ENCODE assay signal across 8 cellular contexts in the genomic region with DNA sequence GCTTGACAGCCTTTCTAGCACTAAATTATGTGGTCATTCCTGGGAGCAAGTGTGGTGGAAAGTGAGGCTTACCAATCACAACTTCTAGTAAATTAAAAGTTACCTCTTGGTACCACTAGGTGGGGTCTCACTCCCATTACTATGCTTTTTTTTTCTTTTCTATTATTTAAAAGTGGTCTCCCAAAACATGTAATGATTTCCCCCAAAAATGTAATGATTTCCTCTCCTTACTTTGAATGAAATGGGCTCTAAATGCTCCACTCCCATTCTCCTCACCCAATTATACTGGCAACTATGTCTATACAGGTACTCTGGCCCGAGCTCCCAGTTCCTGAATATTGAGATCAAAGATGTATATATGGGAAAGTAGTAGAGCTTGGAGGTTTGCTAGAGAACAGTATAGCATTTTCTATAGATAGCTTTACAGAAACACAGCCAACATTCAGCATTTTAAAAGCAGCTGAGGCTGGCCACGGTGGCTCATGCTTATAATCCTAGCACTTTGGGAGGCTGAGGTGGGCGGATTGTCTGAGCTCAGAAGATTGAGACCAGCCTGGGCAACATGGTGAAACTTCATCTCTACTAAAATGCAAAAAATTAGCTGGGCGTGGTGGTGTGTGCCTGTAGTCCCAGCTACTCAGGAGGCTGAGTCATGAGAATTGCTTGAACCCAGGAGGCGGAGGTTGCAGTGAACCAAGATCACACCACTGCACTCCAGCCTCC.
DNase-seq lines count a peak whose midpoint lies in the region; ATAC-seq and TF ChIP-seq lines count a peak whose summit lies in the region.

No MANE protein-coding gene starts in this region.

- peaks cover 0 to 36% (median 0%) of the 10 kb centered on the region in 3 donors for H3K36me3 ChIP-seq in Peyer's patch

- H3K27me3 ChIP-seq in Peyer's patch: no peaks in the 10 kb centered on the region

- H3K4me3 ChIP-seq in Peyer's patch: no peak overlapping the region
- H3K4me3 ChIP-seq in fibroblast of villous mesenchyme (ENCODE audit: low read depth, low read length): no peak overlapping the region

- in situ Hi-C loops in ACHN (cut with HindIII; ENCODE audit: low pct_ligation_motif_present, low pct_unique_long_range_greater_than_20kb, low sequenced_read_pairs): no loop called here

- no peaks in the 10 kb centered on the region for H3K9me3 ChIP-seq in Peyer's patch

- TF ChIP-seq POLR2A in Peyer's patch (IDR thresholded peaks at IDR 0.05): no peak

- CTCF ChIA-PET in GM10248 (lab: Yijun Ruan, JAX): interaction anchor here (0.8 to 2.7 kb wide), 11 partner anchors 9 to 476 kb away, joined by 3 to 23 read pairs (median 3); no protein-coding TSS in a partner anchor

- no peak for ATAC-seq in GM18502 (IDR thresholded peaks at IDR 0.05; ENCODE audit: poor library complexity, unreplicated experiment)

- DNase-seq in ACHN: peak; percentile 47
- DNase-seq in GM10248 (ENCODE audit: extremely low spot score): no peak
- DNase-seq in Peyer's patch: no peak
- DNase-seq in fibroblast of villous mesenchyme (ENCODE audit: low read depth): peak; percentile 34
- DNase-seq in stimulated activated CD8-positive, alpha-beta memory T cell treated with anti-CD3 and anti-CD28 coated beads, Interleukin-4, amount 100 ng/mL, for 48 hours: no peak
- DNase-seq in NK-92 treated with Interleukin-12 subunit alpha and Interleukin-12 subunit beta, amount 100 ng/mL, for 24 hours (lab: John Stamatoyannopoulos, UW): no peak
- no peak for DNase-seq in HuH-7.5 (ENCODE audit: low spot score)

- H3K4me1 ChIP-seq in Peyer's patch: no peaks in the 10 kb centered on the region

- POLR2A ChIA-PET in GM10248 (lab: Yijun Ruan, JAX): interaction anchor here (0.6 kb wide), 2 partner anchors 24 to 70 kb away, joined by 3 to 5 read pairs; no protein-coding TSS in a partner anchor

- peak; percentile 12 for TF ChIP-seq CTCF in GM10248 (IDR thresholded peaks at IDR 0.05; ENCODE audit: control extremely low read depth, extremely low read depth, low read depth, missing control alignments)
- TF ChIP-seq CTCF in Peyer's patch (IDR thresholded peaks at IDR 0.05): peak in 4 of 6 experiments; percentile 35 to 49 (median 40)
- peak; percentile 61 for TF ChIP-seq CTCF in fibroblast of villous mesenchyme (IDR thresholded peaks at IDR 0.05; ENCODE audit: insufficient read depth, low read depth, low read length)

- no peak overlapping the region for H3K27ac ChIP-seq in Peyer's patch

Comparison
In these comparisons a context has a peak if more than half of its experiments do, and no peak if none do; other contexts are left out.
1. DNase-seq: peak in ACHN (single experiment) and fibroblast of villous mesenchyme (single experiment); none in GM10248 (single experiment), Peyer's patch (0 of 3), stimulated activated CD8-positive, alpha-beta memory T cell treated with anti-CD3 and anti-CD28 coated beads, Interleukin-4, amount 100 ng/mL, for 48 hours (single experiment), NK-92 treated with Interleukin-12 subunit alpha and Interleukin-12 subunit beta, amount 100 ng/mL, for 24 hours (single experiment) and HuH-7.5 (single experiment).
2. Peak in every context shown above with its lines, with median percentiles within 50 percentile points of each other: CTCF ChIP-seq.